8 cellular contexts compared by ENCODE assay signal in genomic region chr2:68774569-68775271, GRCh38. TPM values are rescaled to one million over a fixed set of nuclear protein-coding genes. Genes with fewer than 3 reads are reported as not detected.
A peak's percentile ranks its signal among the peaks of the same experiment; 100 is the strongest.
DNase-seq lines count a peak whose midpoint lies in the region; ATAC-seq and TF ChIP-seq lines count a peak whose summit lies in the region.

No MANE protein-coding gene starts in this region.

- no peaks in the 10 kb centered on the region for H3K9me2 ChIP-seq in PC-9 (ENCODE audit: insufficient read depth)

- DNase-seq in activated CD4-positive, CD25-positive, alpha-beta regulatory T cell treated with anti-CD3 and anti-CD28 coated beads, Interleukin-2, amount 50 U/mL, for 72 hours: peak; percentile 71
- peak; percentile 24 for DNase-seq in effector CD8-positive, alpha-beta T cell (lab: John Stamatoyannopoulos, UW)
- no peak for DNase-seq in PC-9
- DNase-seq in H7: no peak
- no peak for DNase-seq in HEK293T (ENCODE audit: extremely low spot score)

- H3K27me3 ChIP-seq in neutrophil (no peaks in the 10 kb centered on the region), PC-9 (ENCODE audit: insufficient read depth, low read depth) (0 out of 2 replicates have a peak, but pooled peaks cover 3% of the 10 kb centered on the region), H7 (ENCODE audit: control insufficient read depth, insufficient read depth, low read length) (no peaks in the 10 kb centered on the region)

- H3K4me3 ChIP-seq in neutrophil (ENCODE audit: low read depth in 1 of 2, low read length in 1 of 2) (peak overlapping the region; percentile 83 to 90), PC-9 (no peak overlapping the region), H7 (ENCODE audit: insufficient read depth, low read depth, low read length) (no peak overlapping the region)

- POLR2A ChIA-PET in PC-9 (lab: Charles Lee; ENCODE audit: unreplicated experiment) (no interaction called here), HEK293T (lab: Yijun Ruan, JAX) (no interaction called here)

- CTCF ChIA-PET in PC-9 (lab: Charles Lee) (no interaction called here), HEK293T (lab: Yijun Ruan, JAX) (no interaction called here)

- H2AFZ ChIP-seq in PC-9: no peak overlapping the region

- H3K9me3 ChIP-seq in neutrophil (no peaks in the 10 kb centered on the region), PC-9 (ENCODE audit: insufficient read depth, low read depth) (no peaks in the 10 kb centered on the region)

- TF ChIP-seq CTCF in neutrophil (IDR thresholded peaks at IDR 0.05) (peak; percentile 13), PC-9 (conservative IDR thresholded peaks at IDR 0.05) (no peak)

- H3F3A ChIP-seq in PC-9 (ENCODE audit: insufficient read depth, low read depth): no peaks in the 10 kb centered on the region

- ATAC-seq in GM19324 (IDR thresholded peaks at IDR 0.05; ENCODE audit: low FRiP score, unreplicated experiment): peak; percentile 87
- peak; percentile 89 for ATAC-seq in HG03342 (IDR thresholded peaks at IDR 0.05; ENCODE audit: unreplicated experiment)

- peak overlapping the region; percentile 99 for H3K27ac ChIP-seq in neutrophil
- H3K27ac ChIP-seq in PC-9: no peak overlapping the region

- H3K79me2 ChIP-seq in PC-9 (ENCODE audit: low read depth): no peaks in the 10 kb centered on the region

- intact Hi-C loops in PC-9 (cut with micrococcal nuclease; ENCODE audit: unreplicated experiment): no loop called here

- BruUV-seq in PC-9 (replicated peaks; lab: Mats Ljungman, UMichigan): no TSS peak

- H3K4me1 ChIP-seq in neutrophil (ENCODE audit: control insufficient read depth in 1 of 2, insufficient read depth in 1 of 2, low read depth in 1 of 2, low read length in 1 of 2): peaks cover 83 to 96% of the 10 kb centered on the region in 2 experiments
- no peaks in the 10 kb centered on the region for H3K4me1 ChIP-seq in PC-9 (replicated peaks; ENCODE audit: insufficient read depth)

- no peaks in the 10 kb centered on the region for H4K20me1 ChIP-seq in PC-9 (ENCODE audit: insufficient read depth)

- no peak overlapping the region for H3K4me2 ChIP-seq in PC-9

- H3K36me3 ChIP-seq in neutrophil (peaks cover 34% of the 10 kb centered on the region), PC-9 (ENCODE audit: low read depth) (no peaks in the 10 kb centered on the region), H7 (replicated peaks; ENCODE audit: control insufficient read depth, insufficient read depth, low read length) (no peaks in the 10 kb centered on the region)

TF ChIP-seq in HEK293T, 16 proteins besides CTCF, POLR2A, EP300 and RAD21:
- TF ChIP-seq SUZ12 (IDR thresholded peaks at IDR 0.05) (no peak), PKNOX1 (IDR thresholded peaks at IDR 0.05) (no peak), ZNF384 (IDR thresholded peaks at IDR 0.05) (no peak), CTBP1 (IDR thresholded peaks at IDR 0.05; ENCODE audit: borderline replicate concordance) (no peak), SP1 (IDR thresholded peaks at IDR 0.05) (no peak), NFRKB (IDR thresholded peaks at IDR 0.05) (no peak), L3MBTL2 (conservative IDR thresholded peaks at IDR 0.05) (no peak)

RNA-seq across cellular contexts. Expression of gene ARHGAP25, which starts 40.1 kb away (rescaled TPM):
- not detected in 2 replicates for total RNA-seq in PC-9 (2021)
- 4.1 and 6.3 TPM in 2 replicates for total RNA-seq in H7 (2014; rRNA removed; shearing (Covaris generic))

Comparison
In these comparisons a context has a peak if more than half of its experiments do, and no peak if none do; other contexts are left out.
1. DNase-seq: peak in activated CD4-positive, CD25-positive, alpha-beta regulatory T cell treated with anti-CD3 and anti-CD28 coated beads, Interleukin-2, amount 50 U/mL, for 72 hours (single experiment) and effector CD8-positive, alpha-beta T cell (single experiment); none in PC-9 (0 of 2), H7 (single experiment) and HEK293T (single experiment).
2. H3K4me3 ChIP-seq: peak in neutrophil (2 of 2); none in PC-9 (single experiment) and H7 (single experiment).